28 cellular contexts compared by ENCODE assay signal in the genomic region with DNA sequence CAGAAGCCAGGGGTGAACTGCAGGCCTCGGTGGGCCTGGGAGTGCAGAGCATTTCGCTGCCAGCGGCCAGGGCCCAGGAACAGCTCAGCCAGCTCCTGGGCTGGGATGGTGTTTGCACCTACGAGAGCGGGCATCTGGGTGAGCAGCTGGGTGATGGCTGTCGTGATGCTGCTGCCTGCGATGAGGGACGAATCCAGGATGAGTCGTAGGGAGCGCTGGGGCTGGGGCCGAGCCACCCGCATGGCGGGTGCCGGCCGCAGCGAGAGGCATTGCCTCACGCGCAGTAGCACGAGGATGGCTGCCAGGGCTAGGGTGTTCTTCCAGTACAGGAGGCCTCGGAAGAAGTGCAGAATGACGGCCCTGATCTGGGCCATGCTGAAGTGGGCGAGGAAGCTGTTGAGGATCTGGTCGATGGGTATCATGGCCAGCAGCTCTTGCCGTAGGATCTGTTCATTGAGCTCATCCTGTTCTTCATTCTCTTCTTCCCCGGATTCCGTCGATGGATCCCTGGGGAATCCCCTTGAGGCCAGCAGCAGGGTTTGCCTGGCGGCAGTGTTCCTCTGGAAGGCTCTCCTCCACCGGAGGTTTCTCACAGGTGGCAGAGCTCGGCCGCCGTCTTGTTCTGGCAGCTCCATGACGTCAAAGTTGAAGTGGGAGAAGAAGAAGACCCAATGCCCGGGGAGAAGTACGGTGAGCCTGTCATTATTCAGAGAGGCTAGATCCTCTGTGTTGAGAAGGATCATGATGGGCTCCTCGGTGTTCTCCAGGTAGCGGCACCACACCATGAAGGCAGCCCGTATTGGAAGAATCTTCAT. TPM values are rescaled to one million over a fixed set of nuclear protein-coding genes. Genes with fewer than 3 reads are reported as not detected.
"Had no signal": no experiment of that assay in that cellular context is flagged by ENCODE, and none has a peak within 500 bp of the region (broad histone marks: within the 10 kb centered on the region; RNA-seq: fewer than 3 reads in every experiment).

No MANE protein-coding gene starts in this region.

- H3K4me3 Mint-ChIP-seq: activated CD4-positive, alpha-beta memory T cell treated with anti-CD3 and anti-CD28 coated beads, Interleukin-2, amount 10 ng/mL, durations not matched to agents 7 days and 5 days; activated CD4-positive, alpha-beta T cell treated with anti-CD3 and anti-CD28 coated beads for 36 hours; activated naive CD4-positive, alpha-beta T cell treated with anti-CD3 and anti-CD28 coated beads for 36 hours; activated naive CD8-positive, alpha-beta T cell; activated T-helper 17 cell treated with anti-CD3 and anti-CD28 coated beads, Interleukin-2, amount 50 U/mL, for 72 hours had no signal

- H3K9me3 Mint-ChIP-seq: activated CD4-positive, alpha-beta memory T cell treated with anti-CD3 and anti-CD28 coated beads, Interleukin-2, amount 10 ng/mL, durations not matched to agents 7 days and 5 days; activated T-helper 17 cell treated with anti-CD3 and anti-CD28 coated beads, Interleukin-2, amount 50 U/mL, for 72 hours had no signal

- H3K27ac Mint-ChIP-seq: activated CD4-positive, alpha-beta memory T cell treated with anti-CD3 and anti-CD28 coated beads, Interleukin-2, amount 10 ng/mL, durations not matched to agents 7 days and 5 days; activated CD4-positive, alpha-beta T cell treated with anti-CD3 and anti-CD28 coated beads for 36 hours; activated naive CD4-positive, alpha-beta T cell treated with anti-CD3 and anti-CD28 coated beads for 36 hours; activated naive CD8-positive, alpha-beta T cell; activated T-helper 17 cell treated with anti-CD3 and anti-CD28 coated beads, Interleukin-2, amount 50 U/mL, for 72 hours had no signal

- ATAC-seq: activated CD4-positive, alpha-beta T cell treated with anti-CD3 and anti-CD28 coated beads for 36 hours; activated T-helper 17 cell treated with anti-CD3 and anti-CD28 coated beads, Interleukin-2, amount 50 U/mL, for 72 hours; PC-3 had no signal

- H3K27me3 ChIP-seq: brain microvascular endothelial cell, cardiac muscle cell had no signal

- H3K4me3 ChIP-seq: cardiac muscle cell, SJCRH30 had no signal

- H3K4me1 ChIP-seq: SJCRH30 had no signal

- H3K36me3 ChIP-seq: cardiac muscle cell had no signal

- H3K9me3 ChIP-seq: SJCRH30, SK-N-SH had no signal

- H3K27ac ChIP-seq: brain microvascular endothelial cell, cardiac muscle cell, KMS-11, SJCRH30, VCaP had no signal

- H3K9ac ChIP-seq: KMS-11, SK-N-SH had no signal

- DNase-seq: activated CD4-positive, alpha-beta memory T cell treated with anti-CD3 and anti-CD28 coated beads, Interleukin-2, amount 10 ng/mL, durations not matched to agents 7 days and 5 days; activated CD4-positive, alpha-beta T cell treated with anti-CD3 and anti-CD28 coated beads for 36 hours; activated CD4-positive, alpha-beta T cell treated with anti-CD3 and anti-CD28 coated beads, Interleukin-2, amount 50 U/mL, for 1 hour; activated gamma-delta T cell; activated naive CD4-positive, alpha-beta T cell treated with anti-CD3 and anti-CD28 coated beads for 36 hours; activated T-cell treated with anti-CD3 and anti-CD28 coated beads for 4 hours; activated T-cell treated with anti-CD3 and anti-CD28 coated beads, Interleukin-2, amount 50 U/mL, for 48 hours; amygdala; brain microvascular endothelial cell; NCI-H1092 treated with DMSO at 0.1 percent for 48 hours; NCI-H1417 treated with DMSO at 0.1 percent for 48 hours; NCI-H1694; NCI-H2029 treated with DMSO at 0.1 percent for 48 hours; NCI-H345; NCI-H510A; NCI-H69; PC-3; SJCRH30; SK-N-SH; T-helper 1 cell had no signal

- H3K36me3 Mint-ChIP-seq: activated naive CD8-positive, alpha-beta T cell had no signal

- H3K4me1 Mint-ChIP-seq: activated CD4-positive, alpha-beta memory T cell treated with anti-CD3 and anti-CD28 coated beads, Interleukin-2, amount 10 ng/mL, durations not matched to agents 7 days and 5 days; activated CD4-positive, alpha-beta T cell treated with anti-CD3 and anti-CD28 coated beads for 36 hours; activated T-helper 17 cell treated with anti-CD3 and anti-CD28 coated beads, Interleukin-2, amount 50 U/mL, for 72 hours had no signal

- H3K4me2 ChIP-seq: KMS-11, SK-N-SH had no signal

RNA-seq across cellular contexts. Expression of gene RTL1, which starts 22.1 kb away (rescaled TPM):
- total RNA-seq: activated CD4-positive, alpha-beta memory T cell treated with anti-CD3 and anti-CD28 coated beads, Interleukin-2, amount 10 ng/mL, durations not matched to agents 7 days and 5 days; activated CD4-positive, alpha-beta T cell treated with anti-CD3 and anti-CD28 coated beads for 36 hours; activated CD8-positive, alpha-beta memory T cell treated with anti-CD3 and anti-CD28 coated beads for 36 hours; activated naive CD4-positive, alpha-beta T cell treated with anti-CD3 and anti-CD28 coated beads for 36 hours; activated T-helper 17 cell treated with anti-CD3 and anti-CD28 coated beads, Interleukin-2, amount 50 U/mL, for 72 hours; MCF 10A; PC-3; T-helper 2 cell treated with Interferon-gamma antibody and Interleukin-4, amounts not matched to agents 100 ng/mL and 5 ng/mL, for 36 hours had no signal
- polyA plus RNA-seq: cardiac muscle cell had no signal

RNA-seq across cellular contexts. Expression of gene MEG3, which starts 55.5 kb away (rescaled TPM):
- total RNA-seq: activated CD4-positive, alpha-beta memory T cell treated with anti-CD3 and anti-CD28 coated beads, Interleukin-2, amount 10 ng/mL, durations not matched to agents 7 days and 5 days; activated CD4-positive, alpha-beta T cell treated with anti-CD3 and anti-CD28 coated beads for 36 hours; activated CD8-positive, alpha-beta memory T cell treated with anti-CD3 and anti-CD28 coated beads for 36 hours; activated naive CD4-positive, alpha-beta T cell treated with anti-CD3 and anti-CD28 coated beads for 36 hours; activated T-helper 17 cell treated with anti-CD3 and anti-CD28 coated beads, Interleukin-2, amount 50 U/mL, for 72 hours; cardiac muscle cell; MCF 10A; PC-3; T-helper 2 cell treated with Interferon-gamma antibody and Interleukin-4, amounts not matched to agents 100 ng/mL and 5 ng/mL, for 36 hours had no signal
- polyA plus RNA-seq: cardiac muscle cell, SK-N-SH had no signal
